Comparison of ENCODE assay signal across 14 cellular contexts in genomic region chr2:7016884-7017283, GRCh38.
"Had no signal": no experiment of that assay in that cellular context is flagged by ENCODE, and none has a peak within 500 bp of the region (broad histone marks: within the 10 kb centered on the region; RNA-seq: fewer than 3 reads in every experiment).

No MANE protein-coding gene starts in this region.

- H3K9me3 ChIP-seq: ovary had no signal

- H3K9me3 Mint-ChIP-seq: activated naive CD4-positive, alpha-beta T cell treated with anti-CD3 and anti-CD28 coated beads, Interleukin-2, amount 10 ng/mL, durations not matched to agents 7 days and 5 days; activated T-helper 17 cell treated with anti-CD3 and anti-CD28 coated beads, Interleukin-2, amount 50 U/mL, for 72 hours; memory B cell; stimulated activated memory B cell treated with anti-CD40 and anti-IgM and Interleukin-4, amounts not matched to agents 10 μg/mL and 1 μg/mL and 100 μg/mL, for 72 hours; T-helper 1 cell treated with Interleukin-12 subunit alpha and Interleukin-12 subunit beta and Interleukin-4 antibody, amounts not matched to agents 30 μg/mL and 1 μg/mL, for 36 hours; WTC11 had no signal

- H3K4me3 Mint-ChIP-seq: activated naive CD4-positive, alpha-beta T cell treated with anti-CD3 and anti-CD28 coated beads, Interleukin-2, amount 10 ng/mL, durations not matched to agents 7 days and 5 days; activated T-helper 17 cell treated with anti-CD3 and anti-CD28 coated beads, Interleukin-2, amount 50 U/mL, for 72 hours; memory B cell; stimulated activated memory B cell treated with anti-CD40 and anti-IgM and Interleukin-4, amounts not matched to agents 10 μg/mL and 1 μg/mL and 100 μg/mL, for 72 hours; T-helper 1 cell treated with Interleukin-12 subunit alpha and Interleukin-12 subunit beta and Interleukin-4 antibody, amounts not matched to agents 30 μg/mL and 1 μg/mL, for 36 hours; WTC11 had no signal

- ATAC-seq: activated T-helper 17 cell treated with anti-CD3 and anti-CD28 coated beads, Interleukin-2, amount 50 U/mL, for 72 hours; left lobe of liver; stimulated activated memory B cell treated with anti-CD40 and anti-IgM and Interleukin-4, amounts not matched to agents 10 μg/mL and 1 μg/mL and 100 μg/mL, for 72 hours; WTC11 had no signal

- H3K27ac ChIP-seq: brain microvascular endothelial cell had no signal

- H3K36me3 Mint-ChIP-seq: memory B cell; stimulated activated memory B cell treated with anti-CD40 and anti-IgM and Interleukin-4, amounts not matched to agents 10 μg/mL and 1 μg/mL and 100 μg/mL, for 72 hours; WTC11 had no signal

- H3K4me3 ChIP-seq: ovary had no signal

- H3K27ac Mint-ChIP-seq: activated naive CD4-positive, alpha-beta T cell treated with anti-CD3 and anti-CD28 coated beads, Interleukin-2, amount 10 ng/mL, durations not matched to agents 7 days and 5 days; activated T-helper 17 cell treated with anti-CD3 and anti-CD28 coated beads, Interleukin-2, amount 50 U/mL, for 72 hours; memory B cell; stimulated activated memory B cell treated with anti-CD40 and anti-IgM and Interleukin-4, amounts not matched to agents 10 μg/mL and 1 μg/mL and 100 μg/mL, for 72 hours; T-helper 1 cell treated with Interleukin-12 subunit alpha and Interleukin-12 subunit beta and Interleukin-4 antibody, amounts not matched to agents 30 μg/mL and 1 μg/mL, for 36 hours; WTC11 had no signal

- H3K36me3 ChIP-seq: brain microvascular endothelial cell, ovary had no signal

- H3K27me3 ChIP-seq: brain microvascular endothelial cell, ovary had no signal

- DNase-seq: activated CD4-positive, alpha-beta T cell treated with anti-CD3 and anti-CD28 coated beads for 48 hours; activated naive CD4-positive, alpha-beta T cell treated with anti-CD3 and anti-CD28 coated beads, Interleukin-2, amount 10 ng/mL, durations not matched to agents 7 days and 5 days; activated T-cell treated with anti-CD3 and anti-CD28 coated beads for 4 hours; brain microvascular endothelial cell; dermis blood vessel endothelial cell; stimulated activated CD4-positive, alpha-beta T cell treated with anti-CD3 and anti-CD28 coated beads, Interleukin-1b, Interleukin-23, amount 100 ng/mL, for 48 hours; trophoblast cell had no signal

- H3K27me3 Mint-ChIP-seq: activated naive CD4-positive, alpha-beta T cell treated with anti-CD3 and anti-CD28 coated beads, Interleukin-2, amount 10 ng/mL, durations not matched to agents 7 days and 5 days; activated T-helper 17 cell treated with anti-CD3 and anti-CD28 coated beads, Interleukin-2, amount 50 U/mL, for 72 hours; memory B cell; stimulated activated memory B cell treated with anti-CD40 and anti-IgM and Interleukin-4, amounts not matched to agents 10 μg/mL and 1 μg/mL and 100 μg/mL, for 72 hours had no signal
